1 cellular context compared by ENCODE assay signal in the genomic region with DNA sequence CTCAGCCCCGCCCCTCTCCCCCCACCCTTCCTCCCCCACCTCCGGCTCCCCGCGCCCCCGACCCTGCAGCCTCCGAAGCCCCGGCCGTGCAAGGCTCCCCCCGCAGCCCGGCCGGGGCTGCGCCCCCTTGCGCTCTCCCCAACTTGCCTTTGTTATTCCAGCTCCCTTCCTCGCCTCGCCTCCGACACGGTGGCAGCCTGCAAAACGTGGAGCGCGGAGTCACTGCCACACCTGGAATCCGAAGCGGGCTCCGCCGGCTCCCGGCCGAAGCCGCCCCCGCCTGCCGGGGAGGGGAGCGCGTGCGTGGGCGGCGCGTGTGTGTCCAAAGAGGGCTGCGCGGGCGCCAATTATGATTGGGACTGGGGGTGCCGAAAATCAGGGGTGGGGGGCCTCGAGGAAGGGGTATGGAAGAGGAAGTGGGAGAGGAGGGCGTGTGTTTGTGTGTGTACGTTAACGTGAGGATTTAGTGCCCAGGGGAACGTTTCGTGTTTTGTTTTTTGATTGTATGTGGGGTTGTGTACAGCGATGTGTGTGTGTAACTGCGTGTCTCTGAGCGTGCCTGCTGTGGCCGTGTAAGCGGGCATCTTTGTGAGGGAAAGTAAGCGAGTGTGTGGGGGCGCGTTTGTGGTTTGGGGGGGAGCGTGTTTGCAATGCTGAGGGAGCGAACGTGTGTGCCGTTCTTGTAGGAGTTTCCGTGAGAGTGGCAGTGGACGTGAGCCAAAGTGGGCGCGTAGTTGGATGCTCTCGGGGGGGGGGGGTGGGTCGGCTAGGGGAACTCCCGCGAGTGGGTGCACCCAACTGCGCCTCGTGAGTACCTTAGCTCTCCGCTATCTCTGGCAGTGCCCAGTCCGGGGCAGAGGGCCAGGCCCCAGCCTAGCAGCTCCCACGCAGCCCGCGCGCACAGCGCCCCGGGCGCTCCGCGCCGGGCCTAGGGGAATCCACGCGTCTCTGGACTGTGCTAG.
TF ChIP-seq lines count a peak whose summit lies in the region.

No MANE protein-coding gene starts in this region.

TF ChIP-seq in HEK293, 187 proteins besides CTCF, POLR2A, EP300 and RAD21 (continued from another document and continues in another):
- TF ChIP-seq, protein P1, sequence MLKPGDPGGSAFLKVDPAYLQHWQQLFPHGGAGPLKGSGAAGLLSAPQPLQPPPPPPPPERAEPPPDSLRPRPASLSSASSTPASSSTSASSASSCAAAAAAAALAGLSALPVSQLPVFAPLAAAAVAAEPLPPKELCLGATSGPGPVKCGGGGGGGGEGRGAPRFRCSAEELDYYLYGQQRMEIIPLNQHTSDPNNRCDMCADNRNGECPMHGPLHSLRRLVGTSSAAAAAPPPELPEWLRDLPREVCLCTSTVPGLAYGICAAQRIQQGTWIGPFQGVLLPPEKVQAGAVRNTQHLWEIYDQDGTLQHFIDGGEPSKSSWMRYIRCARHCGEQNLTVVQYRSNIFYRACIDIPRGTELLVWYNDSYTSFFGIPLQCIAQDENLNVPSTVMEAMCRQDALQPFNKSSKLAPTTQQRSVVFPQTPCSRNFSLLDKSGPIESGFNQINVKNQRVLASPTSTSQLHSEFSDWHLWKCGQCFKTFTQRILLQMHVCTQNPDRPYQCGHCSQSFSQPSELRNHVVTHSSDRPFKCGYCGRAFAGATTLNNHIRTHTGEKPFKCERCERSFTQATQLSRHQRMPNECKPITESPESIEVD (tag by site-specific recombination; IDR thresholded peaks at IDR 0.05): no peak
- no peak for TF ChIP-seq YY2 (tag by site-specific recombination; IDR thresholded peaks at IDR 0.05)
- TF ChIP-seq, protein P2, sequence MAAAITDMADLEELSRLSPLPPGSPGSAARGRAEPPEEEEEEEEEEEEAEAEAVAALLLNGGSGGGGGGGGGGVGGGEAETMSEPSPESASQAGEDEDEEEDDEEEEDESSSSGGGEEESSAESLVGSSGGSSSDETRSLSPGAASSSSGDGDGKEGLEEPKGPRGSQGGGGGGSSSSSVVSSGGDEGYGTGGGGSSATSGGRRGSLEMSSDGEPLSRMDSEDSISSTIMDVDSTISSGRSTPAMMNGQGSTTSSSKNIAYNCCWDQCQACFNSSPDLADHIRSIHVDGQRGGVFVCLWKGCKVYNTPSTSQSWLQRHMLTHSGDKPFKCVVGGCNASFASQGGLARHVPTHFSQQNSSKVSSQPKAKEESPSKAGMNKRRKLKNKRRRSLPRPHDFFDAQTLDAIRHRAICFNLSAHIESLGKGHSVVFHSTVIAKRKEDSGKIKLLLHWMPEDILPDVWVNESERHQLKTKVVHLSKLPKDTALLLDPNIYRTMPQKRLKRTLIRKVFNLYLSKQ (tag by site-specific recombination; IDR thresholded peaks at IDR 0.05; ENCODE audit: borderline replicate concordance): no peak; the same call in 1 of the 2 replicates
- TF ChIP-seq, protein P3, sequence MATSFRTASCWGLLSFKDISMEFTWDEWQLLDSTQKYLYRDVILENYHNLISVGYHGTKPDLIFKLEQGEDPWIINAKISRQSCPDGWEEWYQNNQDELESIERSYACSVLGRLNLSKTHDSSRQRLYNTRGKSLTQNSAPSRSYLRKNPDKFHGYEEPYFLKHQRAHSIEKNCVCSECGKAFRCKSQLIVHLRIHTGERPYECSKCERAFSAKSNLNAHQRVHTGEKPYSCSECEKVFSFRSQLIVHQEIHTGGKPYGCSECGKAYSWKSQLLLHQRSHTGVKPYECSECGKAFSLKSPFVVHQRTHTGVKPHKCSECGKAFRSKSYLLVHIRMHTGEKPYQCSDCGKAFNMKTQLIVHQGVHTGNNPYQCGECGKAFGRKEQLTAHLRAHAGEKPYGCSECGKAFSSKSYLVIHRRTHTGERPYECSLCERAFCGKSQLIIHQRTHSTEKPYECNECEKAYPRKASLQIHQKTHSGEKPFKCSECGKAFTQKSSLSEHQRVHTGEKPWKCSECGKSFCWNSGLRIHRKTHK (tag by site-specific recombination; IDR thresholded peaks at IDR 0.05): no peak
- TF ChIP-seq, protein P4, sequence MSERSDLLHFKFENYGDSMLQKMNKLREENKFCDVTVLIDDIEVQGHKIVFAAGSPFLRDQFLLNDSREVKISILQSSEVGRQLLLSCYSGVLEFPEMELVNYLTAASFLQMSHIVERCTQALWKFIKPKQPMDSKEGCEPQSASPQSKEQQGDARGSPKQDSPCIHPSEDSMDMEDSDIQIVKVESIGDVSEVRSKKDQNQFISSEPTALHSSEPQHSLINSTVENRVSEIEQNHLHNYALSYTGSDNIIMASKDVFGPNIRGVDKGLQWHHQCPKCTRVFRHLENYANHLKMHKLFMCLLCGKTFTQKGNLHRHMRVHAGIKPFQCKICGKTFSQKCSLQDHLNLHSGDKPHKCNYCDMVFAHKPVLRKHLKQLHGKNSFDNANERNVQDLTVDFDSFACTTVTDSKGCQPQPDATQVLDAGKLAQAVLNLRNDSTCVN (tag by site-specific recombination; optimal IDR thresholded peaks at IDR 0.05): peak; percentile 96
- no peak for TF ChIP-seq ZNF658 (tag by site-specific recombination; IDR thresholded peaks at IDR 0.05)
- peak; percentile 75; the same call in 1 of the 2 replicates for TF ChIP-seq ZNF660 (tag by site-specific recombination; IDR thresholded peaks at IDR 0.05)
- TF ChIP-seq ZNF626 (tag by site-specific recombination; IDR thresholded peaks at IDR 0.05): no peak
- peak; percentile 96 for TF ChIP-seq ZNF335 (tag by site-specific recombination; conservative IDR thresholded peaks at IDR 0.05)
- TF ChIP-seq ZNF558 (tag by site-specific recombination; IDR thresholded peaks at IDR 0.05): no peak
- TF ChIP-seq, protein P5, sequence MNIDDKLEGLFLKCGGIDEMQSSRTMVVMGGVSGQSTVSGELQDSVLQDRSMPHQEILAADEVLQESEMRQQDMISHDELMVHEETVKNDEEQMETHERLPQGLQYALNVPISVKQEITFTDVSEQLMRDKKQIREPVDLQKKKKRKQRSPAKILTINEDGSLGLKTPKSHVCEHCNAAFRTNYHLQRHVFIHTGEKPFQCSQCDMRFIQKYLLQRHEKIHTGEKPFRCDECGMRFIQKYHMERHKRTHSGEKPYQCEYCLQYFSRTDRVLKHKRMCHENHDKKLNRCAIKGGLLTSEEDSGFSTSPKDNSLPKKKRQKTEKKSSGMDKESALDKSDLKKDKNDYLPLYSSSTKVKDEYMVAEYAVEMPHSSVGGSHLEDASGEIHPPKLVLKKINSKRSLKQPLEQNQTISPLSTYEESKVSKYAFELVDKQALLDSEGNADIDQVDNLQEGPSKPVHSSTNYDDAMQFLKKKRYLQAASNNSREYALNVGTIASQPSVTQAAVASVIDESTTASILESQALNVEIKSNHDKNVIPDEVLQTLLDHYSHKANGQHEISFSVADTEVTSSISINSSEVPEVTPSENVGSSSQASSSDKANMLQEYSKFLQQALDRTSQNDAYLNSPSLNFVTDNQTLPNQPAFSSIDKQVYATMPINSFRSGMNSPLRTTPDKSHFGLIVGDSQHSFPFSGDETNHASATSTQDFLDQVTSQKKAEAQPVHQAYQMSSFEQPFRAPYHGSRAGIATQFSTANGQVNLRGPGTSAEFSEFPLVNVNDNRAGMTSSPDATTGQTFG (tag by site-specific recombination; IDR thresholded peaks at IDR 0.05; ENCODE audit: borderline replicate concordance): no peak
- 0 out of 2 replicates have a peak, but pooled peaks have one; percentile 41 for TF ChIP-seq ZNF324 (tag by site-specific recombination; IDR thresholded peaks at IDR 0.05)
- no peak for TF ChIP-seq ZNF837 (tag by site-specific recombination; IDR thresholded peaks at IDR 0.05)
- TF ChIP-seq OSR2 (tag by site-specific recombination; IDR thresholded peaks at IDR 0.05): peak; percentile 46; the same call in 1 of the 2 replicates
- TF ChIP-seq SP2 (tag by site-specific recombination; IDR thresholded peaks at IDR 0.05): peak; percentile 5; the same call in 1 of the 2 replicates
- TF ChIP-seq, protein P6, sequence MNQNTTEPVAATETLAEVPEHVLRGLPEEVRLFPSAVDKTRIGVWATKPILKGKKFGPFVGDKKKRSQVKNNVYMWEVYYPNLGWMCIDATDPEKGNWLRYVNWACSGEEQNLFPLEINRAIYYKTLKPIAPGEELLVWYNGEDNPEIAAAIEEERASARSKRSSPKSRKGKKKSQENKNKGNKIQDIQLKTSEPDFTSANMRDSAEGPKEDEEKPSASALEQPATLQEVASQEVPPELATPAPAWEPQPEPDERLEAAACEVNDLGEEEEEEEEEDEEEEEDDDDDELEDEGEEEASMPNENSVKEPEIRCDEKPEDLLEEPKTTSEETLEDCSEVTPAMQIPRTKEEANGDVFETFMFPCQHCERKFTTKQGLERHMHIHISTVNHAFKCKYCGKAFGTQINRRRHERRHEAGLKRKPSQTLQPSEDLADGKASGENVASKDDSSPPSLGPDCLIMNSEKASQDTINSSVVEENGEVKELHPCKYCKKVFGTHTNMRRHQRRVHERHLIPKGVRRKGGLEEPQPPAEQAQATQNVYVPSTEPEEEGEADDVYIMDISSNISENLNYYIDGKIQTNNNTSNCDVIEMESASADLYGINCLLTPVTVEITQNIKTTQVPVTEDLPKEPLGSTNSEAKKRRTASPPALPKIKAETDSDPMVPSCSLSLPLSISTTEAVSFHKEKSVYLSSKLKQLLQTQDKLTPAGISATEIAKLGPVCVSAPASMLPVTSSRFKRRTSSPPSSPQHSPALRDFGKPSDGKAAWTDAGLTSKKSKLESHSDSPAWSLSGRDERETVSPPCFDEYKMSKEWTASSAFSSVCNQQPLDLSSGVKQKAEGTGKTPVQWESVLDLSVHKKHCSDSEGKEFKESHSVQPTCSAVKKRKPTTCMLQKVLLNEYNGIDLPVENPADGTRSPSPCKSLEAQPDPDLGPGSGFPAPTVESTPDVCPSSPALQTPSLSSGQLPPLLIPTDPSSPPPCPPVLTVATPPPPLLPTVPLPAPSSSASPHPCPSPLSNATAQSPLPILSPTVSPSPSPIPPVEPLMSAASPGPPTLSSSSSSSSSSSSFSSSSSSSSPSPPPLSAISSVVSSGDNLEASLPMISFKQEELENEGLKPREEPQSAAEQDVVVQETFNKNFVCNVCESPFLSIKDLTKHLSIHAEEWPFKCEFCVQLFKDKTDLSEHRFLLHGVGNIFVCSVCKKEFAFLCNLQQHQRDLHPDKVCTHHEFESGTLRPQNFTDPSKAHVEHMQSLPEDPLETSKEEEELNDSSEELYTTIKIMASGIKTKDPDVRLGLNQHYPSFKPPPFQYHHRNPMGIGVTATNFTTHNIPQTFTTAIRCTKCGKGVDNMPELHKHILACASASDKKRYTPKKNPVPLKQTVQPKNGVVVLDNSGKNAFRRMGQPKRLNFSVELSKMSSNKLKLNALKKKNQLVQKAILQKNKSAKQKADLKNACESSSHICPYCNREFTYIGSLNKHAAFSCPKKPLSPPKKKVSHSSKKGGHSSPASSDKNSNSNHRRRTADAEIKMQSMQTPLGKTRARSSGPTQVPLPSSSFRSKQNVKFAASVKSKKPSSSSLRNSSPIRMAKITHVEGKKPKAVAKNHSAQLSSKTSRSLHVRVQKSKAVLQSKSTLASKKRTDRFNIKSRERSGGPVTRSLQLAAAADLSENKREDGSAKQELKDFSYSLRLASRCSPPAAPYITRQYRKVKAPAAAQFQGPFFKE (tag by site-specific recombination; IDR thresholded peaks at IDR 0.05; ENCODE audit: borderline replicate concordance): no peak
- no peak for TF ChIP-seq ZSCAN23 (tag by site-specific recombination; IDR thresholded peaks at IDR 0.05)
- no peak for TF ChIP-seq ZNF37A (tag by site-specific recombination; IDR thresholded peaks at IDR 0.05)
- TF ChIP-seq GLIS1 (tag by site-specific recombination; IDR thresholded peaks at IDR 0.05): peak; percentile 44
- TF ChIP-seq ZNF184 (tag by site-specific recombination; IDR thresholded peaks at IDR 0.05): no peak
- TF ChIP-seq KLF16 (tag by site-specific recombination; IDR thresholded peaks at IDR 0.05): peak; percentile 91
- TF ChIP-seq ZNF16 (tag by site-specific recombination; IDR thresholded peaks at IDR 0.05; ENCODE audit: low read depth): no peak
- TF ChIP-seq ZNF629 (tag by site-specific recombination; IDR thresholded peaks at IDR 0.05): peak; percentile 80
- TF ChIP-seq ZBTB20 (tag by site-specific recombination; IDR thresholded peaks at IDR 0.05): peak; percentile 84
- TF ChIP-seq, protein P7, sequence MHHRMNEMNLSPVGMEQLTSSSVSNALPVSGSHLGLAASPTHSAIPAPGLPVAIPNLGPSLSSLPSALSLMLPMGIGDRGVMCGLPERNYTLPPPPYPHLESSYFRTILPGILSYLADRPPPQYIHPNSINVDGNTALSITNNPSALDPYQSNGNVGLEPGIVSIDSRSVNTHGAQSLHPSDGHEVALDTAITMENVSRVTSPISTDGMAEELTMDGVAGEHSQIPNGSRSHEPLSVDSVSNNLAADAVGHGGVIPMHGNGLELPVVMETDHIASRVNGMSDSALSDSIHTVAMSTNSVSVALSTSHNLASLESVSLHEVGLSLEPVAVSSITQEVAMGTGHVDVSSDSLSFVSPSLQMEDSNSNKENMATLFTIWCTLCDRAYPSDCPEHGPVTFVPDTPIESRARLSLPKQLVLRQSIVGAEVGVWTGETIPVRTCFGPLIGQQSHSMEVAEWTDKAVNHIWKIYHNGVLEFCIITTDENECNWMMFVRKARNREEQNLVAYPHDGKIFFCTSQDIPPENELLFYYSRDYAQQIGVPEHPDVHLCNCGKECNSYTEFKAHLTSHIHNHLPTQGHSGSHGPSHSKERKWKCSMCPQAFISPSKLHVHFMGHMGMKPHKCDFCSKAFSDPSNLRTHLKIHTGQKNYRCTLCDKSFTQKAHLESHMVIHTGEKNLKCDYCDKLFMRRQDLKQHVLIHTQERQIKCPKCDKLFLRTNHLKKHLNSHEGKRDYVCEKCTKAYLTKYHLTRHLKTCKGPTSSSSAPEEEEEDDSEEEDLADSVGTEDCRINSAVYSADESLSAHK (tag by site-specific recombination; IDR thresholded peaks at IDR 0.05): peak; percentile 64
- TF ChIP-seq ZNF112 (tag by site-specific recombination; IDR thresholded peaks at IDR 0.05): no peak
- TF ChIP-seq ZNF585B (tag by site-specific recombination; IDR thresholded peaks at IDR 0.05): no peak
- TF ChIP-seq, protein P8, sequence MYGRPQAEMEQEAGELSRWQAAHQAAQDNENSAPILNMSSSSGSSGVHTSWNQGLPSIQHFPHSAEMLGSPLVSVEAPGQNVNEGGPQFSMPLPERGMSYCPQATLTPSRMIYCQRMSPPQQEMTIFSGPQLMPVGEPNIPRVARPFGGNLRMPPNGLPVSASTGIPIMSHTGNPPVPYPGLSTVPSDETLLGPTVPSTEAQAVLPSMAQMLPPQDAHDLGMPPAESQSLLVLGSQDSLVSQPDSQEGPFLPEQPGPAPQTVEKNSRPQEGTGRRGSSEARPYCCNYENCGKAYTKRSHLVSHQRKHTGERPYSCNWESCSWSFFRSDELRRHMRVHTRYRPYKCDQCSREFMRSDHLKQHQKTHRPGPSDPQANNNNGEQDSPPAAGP (tag by site-specific recombination; IDR thresholded peaks at IDR 0.05): peak; percentile 84; the same call in 1 of the 2 replicates
- TF ChIP-seq ZNF391 (tag by site-specific recombination; IDR thresholded peaks at IDR 0.05; ENCODE audit: borderline replicate concordance, low read depth): peak; percentile 40; the same call in 1 of the 2 replicates
- TF ChIP-seq, protein P9, sequence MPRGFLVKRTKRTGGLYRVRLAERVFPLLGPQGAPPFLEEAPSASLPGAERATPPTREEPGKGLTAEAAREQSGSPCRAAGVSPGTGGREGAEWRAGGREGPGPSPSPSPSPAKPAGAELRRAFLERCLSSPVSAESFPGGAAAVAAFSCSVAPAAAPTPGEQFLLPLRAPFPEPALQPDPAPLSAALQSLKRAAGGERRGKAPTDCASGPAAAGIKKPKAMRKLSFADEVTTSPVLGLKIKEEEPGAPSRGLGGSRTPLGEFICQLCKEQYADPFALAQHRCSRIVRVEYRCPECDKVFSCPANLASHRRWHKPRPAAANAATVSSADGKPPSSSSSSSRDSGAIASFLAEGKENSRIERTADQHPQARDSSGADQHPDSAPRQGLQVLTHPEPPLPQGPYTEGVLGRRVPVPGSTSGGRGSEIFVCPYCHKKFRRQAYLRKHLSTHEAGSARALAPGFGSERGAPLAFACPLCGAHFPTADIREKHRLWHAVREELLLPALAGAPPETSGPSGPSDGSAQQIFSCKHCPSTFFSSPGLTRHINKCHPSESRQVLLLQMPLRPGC (tag by site-specific recombination; IDR thresholded peaks at IDR 0.05): peak; percentile 41; the same call in 1 of the 2 replicates
- no peak for TF ChIP-seq ZNF146 (tag by site-specific recombination; IDR thresholded peaks at IDR 0.05)
- TF ChIP-seq ZNF19 (tag by site-specific recombination; IDR thresholded peaks at IDR 0.05; ENCODE audit: low read depth): no peak
- TF ChIP-seq ZNF521 (tag by site-specific recombination; IDR thresholded peaks at IDR 0.05): no peak
